In the genomic region with DNA sequence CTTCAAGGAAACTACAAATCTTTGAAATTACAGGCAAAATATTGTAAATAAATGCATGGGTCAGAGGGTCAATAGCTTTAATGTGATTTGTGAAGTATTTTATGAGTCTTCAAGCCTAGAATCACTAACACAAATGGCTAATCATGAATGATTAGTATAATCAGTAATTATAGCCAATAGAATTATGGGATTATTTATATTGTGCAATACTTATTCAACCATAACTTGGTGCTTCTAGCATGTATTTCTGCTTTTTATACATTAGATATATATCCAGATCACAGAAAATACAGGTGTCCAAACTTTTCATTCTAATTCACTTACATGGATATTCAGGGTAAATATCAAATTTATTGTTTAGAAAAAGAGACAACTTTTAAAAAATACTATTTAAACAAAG, we compare ENCODE assay signal across 37 cellular contexts. TPM values are rescaled to one million over a fixed set of nuclear protein-coding genes. Genes with fewer than 3 reads are reported as not detected.
"Had no signal": no experiment of that assay in that cellular context is flagged by ENCODE, and none has a peak within 500 bp of the region (broad histone marks: within the 10 kb centered on the region; RNA-seq: fewer than 3 reads in every experiment).

No MANE protein-coding gene starts in this region.

- H3K36me3 ChIP-seq: adrenal gland, ascending aorta, brain microvascular endothelial cell, cardiac muscle cell had no signal

- H3K4me3 ChIP-seq: adrenal gland, ascending aorta, body of pancreas, breast epithelium, cardiac muscle cell had no signal

- FAIRE-seq: astrocyte, bronchial epithelial cell had no signal

- H3K27me3 ChIP-seq: adrenal gland, ascending aorta, body of pancreas, brain microvascular endothelial cell, breast epithelium, cardiac muscle cell had no signal

- ATAC-seq: activated naive CD4-positive, alpha-beta T cell treated with anti-CD3 and anti-CD28 coated beads, Interleukin-2, amount 50 U/mL, for 72 hours; activated naive CD8-positive, alpha-beta T cell treated with anti-CD3 and anti-CD28 coated beads, Interleukin-2, amount 50 U/mL, for 24 hours; activated T-cell treated with anti-CD3 and anti-CD28 coated beads, Interleukin-2, amount 50 U/mL, for 4 hours; activated T-cell treated with anti-CD3 and anti-CD28 coated beads, Interleukin-2, amount 50 U/mL, for 72 hours; activated T-helper 17 cell treated with anti-CD3 and anti-CD28 coated beads, Interleukin-2, amount 50 U/mL, for 72 hours; body of pancreas had no signal

- DNase-seq: activated effector memory CD4-positive, alpha-beta T cell treated with anti-CD3 and anti-CD28 coated beads, Interleukin-2, amount 50 U/mL, for 16 hours; activated effector memory CD4-positive, alpha-beta T cell treated with Interleukin-2 at 50 U/mL for 16 hours; activated gamma-delta T cell; activated gamma-delta T cell treated with Interleukin-2 at 50 U/mL for 16 hours; activated naive CD4-positive, alpha-beta T cell; activated naive CD4-positive, alpha-beta T cell treated with anti-CD3 and anti-CD28 coated beads for 36 hours; activated naive CD4-positive, alpha-beta T cell treated with anti-CD3 and anti-CD28 coated beads, Interleukin-2, amount 10 ng/mL, durations not matched to agents 7 days and 5 days; activated naive CD4-positive, alpha-beta T cell treated with anti-CD3 and anti-CD28 coated beads, Interleukin-2, amount 50 U/mL, for 16 hours; activated naive CD4-positive, alpha-beta T cell treated with Interleukin-2 at 50 U/mL for 16 hours; activated naive CD8-positive, alpha-beta T cell treated with anti-CD3 and anti-CD28 coated beads for 36 hours; activated naive CD8-positive, alpha-beta T cell treated with anti-CD3 and anti-CD28 coated beads, Interleukin-2, amount 10 ng/mL, durations not matched to agents 7 days and 5 days; activated naive CD8-positive, alpha-beta T cell treated with anti-CD3 and anti-CD28 coated beads, Interleukin-2, amount 50 U/mL, for 24 hours; activated T-cell treated with anti-CD3 and anti-CD28 coated beads, Interleukin-2, amount 50 U/mL, for 24 hours; activated T-cell treated with anti-CD3 and anti-CD28 coated beads, Interleukin-2, amount 50 U/mL, for 4 hours; activated T-cell treated with anti-CD3 and anti-CD28 coated beads, Interleukin-2, amount 50 U/mL, for 48 hours; activated T-cell treated with anti-CD3 and anti-CD28 coated beads, Interleukin-2, amount 50 U/mL, for 72 hours; adrenal gland; amniotic stem cell; amygdala; anterior cingulate cortex; aorta; body of pancreas; brain microvascular endothelial cell; caudate nucleus; central memory CD4-positive, alpha-beta T cell; cerebellar nuclear complex had no signal

- H3K27ac ChIP-seq: adrenal gland, ascending aorta, body of pancreas, brain microvascular endothelial cell, breast epithelium, cardiac muscle cell had no signal

- H3K4me1 ChIP-seq: adrenal gland, ascending aorta, breast epithelium had no signal

- H3K9me3 ChIP-seq: adrenal gland, ascending aorta, body of pancreas, breast epithelium had no signal

RNA-seq across cellular contexts. Expression of gene HCN1, which starts 12.1 kb away (rescaled TPM):
- total RNA-seq: activated naive CD4-positive, alpha-beta T cell treated with anti-CD3 and anti-CD28 coated beads for 36 hours; activated naive CD4-positive, alpha-beta T cell treated with anti-CD3 and anti-CD28 coated beads, Interleukin-2, amount 50 U/mL, for 72 hours; activated naive CD8-positive, alpha-beta T cell treated with anti-CD3 and anti-CD28 coated beads for 36 hours; activated naive CD8-positive, alpha-beta T cell treated with anti-CD3 and anti-CD28 coated beads, Interleukin-2, amount 10 ng/mL, durations not matched to agents 7 days and 5 days; activated T-cell treated with anti-CD3 and anti-CD28 coated beads, Interleukin-2, amount 50 U/mL, for 4 hours; activated T-cell treated with anti-CD3 and anti-CD28 coated beads, Interleukin-2, amount 50 U/mL, for 72 hours; activated T-helper 1 cell treated with anti-CD3 and anti-CD28 coated beads, Interleukin-12 subunit alpha, Interleukin-12 subunit beta, Interleukin-2, Interleukin-4 antibody, amounts not matched to agents 30 ng/mL and 10 ng/mL and 1 ng/mL, durations not matched to agents 14 hours and 24 hours and 36 hours; activated T-helper 17 cell treated with anti-CD3 and anti-CD28 coated beads, Interleukin-2, amount 50 U/mL, for 72 hours; activated T-helper 2 cell treated with anti-CD3 and anti-CD28 coated beads, Interferon-gamma antibody, Interleukin-2, Interleukin-4, amounts not matched to agents 10 μg/mL and 5 μg/mL and 100 μg/mL, durations not matched to agents 14 hours and 24 hours and 36 hours; ascending aorta; bronchial epithelial cell; cardiac septum; chondrocyte had no signal
- polyA plus RNA-seq: aorta had no signal
